Comparison of ENCODE assay signal across 15 cellular contexts in genomic region chr14:96067985-96068930, GRCh38.
"Had no signal": no experiment of that assay in that cellular context is flagged by ENCODE, and none has a peak within 500 bp of the region (broad histone marks: within the 10 kb centered on the region; RNA-seq: fewer than 3 reads in every experiment).

No MANE protein-coding gene starts in this region.

- H3K27me3 ChIP-seq: adrenal gland, foreskin keratinocyte, right lobe of liver had no signal

- H3K9me3 Mint-ChIP-seq: activated CD4-positive, alpha-beta T cell treated with anti-CD3 and anti-CD28 coated beads, Interleukin-2, amount 10 ng/mL, durations not matched to agents 7 days and 5 days; activated naive CD4-positive, alpha-beta T cell treated with anti-CD3 and anti-CD28 coated beads, Interleukin-2, amount 50 U/mL, for 72 hours; activated T-cell treated with anti-CD3 and anti-CD28 coated beads, Interleukin-2, amount 50 U/mL, for 72 hours; stimulated activated effector memory CD8-positive, alpha-beta T cell treated with anti-CD3 and anti-CD28 coated beads, Interleukin-12 subunit alpha, Interleukin-12 subunit beta, amount 100 ng/mL, for 72 hours had no signal

- H3K27me3 Mint-ChIP-seq: activated CD4-positive, alpha-beta T cell treated with anti-CD3 and anti-CD28 coated beads, Interleukin-2, amount 10 ng/mL, durations not matched to agents 7 days and 5 days had no signal

- H3K27ac ChIP-seq: adrenal gland, foreskin keratinocyte, left ventricle myocardium inferior, right lobe of liver had no signal

- H3K27ac Mint-ChIP-seq: activated CD4-positive, alpha-beta T cell treated with anti-CD3 and anti-CD28 coated beads, Interleukin-2, amount 10 ng/mL, durations not matched to agents 7 days and 5 days; activated naive CD4-positive, alpha-beta T cell treated with anti-CD3 and anti-CD28 coated beads, Interleukin-2, amount 50 U/mL, for 72 hours; activated T-cell treated with anti-CD3 and anti-CD28 coated beads, Interleukin-2, amount 50 U/mL, for 72 hours; naive thymus-derived CD8-positive, alpha-beta T cell; stimulated activated effector memory CD8-positive, alpha-beta T cell treated with anti-CD3 and anti-CD28 coated beads, Interleukin-12 subunit alpha, Interleukin-12 subunit beta, amount 100 ng/mL, for 72 hours had no signal

- H3K9me3 ChIP-seq: adrenal gland, right lobe of liver had no signal

- H3K4me3 Mint-ChIP-seq: activated CD4-positive, alpha-beta T cell treated with anti-CD3 and anti-CD28 coated beads, Interleukin-2, amount 10 ng/mL, durations not matched to agents 7 days and 5 days; activated T-cell treated with anti-CD3 and anti-CD28 coated beads, Interleukin-2, amount 50 U/mL, for 72 hours; naive thymus-derived CD8-positive, alpha-beta T cell; stimulated activated effector memory CD8-positive, alpha-beta T cell treated with anti-CD3 and anti-CD28 coated beads, Interleukin-12 subunit alpha, Interleukin-12 subunit beta, amount 100 ng/mL, for 72 hours had no signal

- ATAC-seq: activated naive CD4-positive, alpha-beta T cell treated with anti-CD3 and anti-CD28 coated beads, Interleukin-2, amount 50 U/mL, for 72 hours; activated T-cell treated with anti-CD3 and anti-CD28 coated beads, Interleukin-2, amount 50 U/mL, for 72 hours; foreskin keratinocyte; naive thymus-derived CD8-positive, alpha-beta T cell; stimulated activated effector memory CD8-positive, alpha-beta T cell treated with anti-CD3 and anti-CD28 coated beads, Interleukin-12 subunit alpha, Interleukin-12 subunit beta, amount 100 ng/mL, for 72 hours had no signal

- H3K4me3 ChIP-seq: adrenal gland, left ventricle myocardium inferior, right lobe of liver, smooth muscle cell had no signal

- H3K36me3 ChIP-seq: adrenal gland, left ventricle myocardium inferior, right lobe of liver had no signal

- DNase-seq: activated CD4-positive, alpha-beta T cell treated with anti-CD3 and anti-CD28 coated beads, Interleukin-2, amount 10 ng/mL, durations not matched to agents 7 days and 5 days; activated CD8-positive, alpha-beta memory T cell treated with anti-CD3 and anti-CD28 coated beads, Interleukin-2, amount 50 U/mL, for 4 hours; activated effector memory CD4-positive, alpha-beta T cell treated with anti-CD3 and anti-CD28 coated beads, Interleukin-2, amount 50 U/mL, for 16 hours; activated T-cell treated with anti-CD3 and anti-CD28 coated beads, Interleukin-2, amount 50 U/mL, for 72 hours; foreskin keratinocyte; left ventricle myocardium inferior; mesendoderm; naive thymus-derived CD8-positive, alpha-beta T cell; stimulated activated CD4-positive, alpha-beta T cell treated with anti-CD3 and anti-CD28 coated beads, Interleukin-4, amount 100 ng/mL, for 24 hours; T1000 had no signal

- H3K36me3 Mint-ChIP-seq: activated naive CD4-positive, alpha-beta T cell treated with anti-CD3 and anti-CD28 coated beads, Interleukin-2, amount 50 U/mL, for 72 hours; stimulated activated effector memory CD8-positive, alpha-beta T cell treated with anti-CD3 and anti-CD28 coated beads, Interleukin-12 subunit alpha, Interleukin-12 subunit beta, amount 100 ng/mL, for 72 hours had no signal

- H3K4me1 Mint-ChIP-seq: activated CD4-positive, alpha-beta T cell treated with anti-CD3 and anti-CD28 coated beads, Interleukin-2, amount 10 ng/mL, durations not matched to agents 7 days and 5 days; stimulated activated effector memory CD8-positive, alpha-beta T cell treated with anti-CD3 and anti-CD28 coated beads, Interleukin-12 subunit alpha, Interleukin-12 subunit beta, amount 100 ng/mL, for 72 hours had no signal

- H3K4me1 ChIP-seq: adrenal gland, foreskin keratinocyte, left ventricle myocardium inferior, right lobe of liver had no signal
